In the genomic region with DNA sequence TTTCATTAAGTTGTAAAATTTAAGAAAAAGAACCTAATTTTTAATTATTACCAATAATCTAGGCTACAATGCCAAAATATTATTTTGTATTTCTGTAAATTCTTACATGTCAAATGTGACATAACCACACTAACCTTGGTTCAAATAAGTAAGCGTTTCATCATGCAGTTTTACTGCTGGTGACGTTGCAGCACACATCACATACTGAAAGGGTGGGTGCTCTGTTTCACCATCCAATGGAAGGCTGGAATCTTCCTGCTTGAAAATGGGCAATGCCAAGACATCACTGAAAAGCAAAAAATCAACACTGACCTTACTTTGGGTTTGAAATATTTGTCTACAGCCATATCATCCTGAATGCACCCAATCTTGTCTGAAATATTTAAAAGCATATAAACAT, we compare ENCODE assay signal across 24 cellular contexts. TPM values are rescaled to one million over a fixed set of nuclear protein-coding genes. Genes with fewer than 3 reads are reported as not detected.
A peak's percentile ranks its signal among the peaks of the same experiment; 100 is the strongest.
DNase-seq lines count a peak whose midpoint lies in the region; ATAC-seq and TF ChIP-seq lines count a peak whose summit lies in the region.
"Had no signal": no experiment of that assay in that cellular context is flagged by ENCODE, and none has a peak within 500 bp of the region (broad histone marks: within the 10 kb centered on the region; RNA-seq: fewer than 3 reads in every experiment).

No MANE protein-coding gene starts in this region.

- H3K27ac Mint-ChIP-seq in T-helper 17 cell (peak overlapping the region; percentile 8), glutamatergic neuron (ENCODE audit: unreplicated experiment) (peak overlapping the region; percentile 23)
- H3K27ac Mint-ChIP-seq in activated naive CD8-positive, alpha-beta T cell treated with anti-CD3 and anti-CD28 coated beads for 36 hours = no peak overlapping the region

- H3K36me3 Mint-ChIP-seq in T-helper 17 cell (ENCODE audit: low read depth) = no peaks in the 10 kb centered on the region
- no peaks in the 10 kb centered on the region for H3K36me3 Mint-ChIP-seq in glutamatergic neuron (ENCODE audit: unreplicated experiment)
- H3K36me3 Mint-ChIP-seq in activated naive CD8-positive, alpha-beta T cell treated with anti-CD3 and anti-CD28 coated beads for 36 hours = peaks cover 28% of the 10 kb centered on the region

- H3K4me3 Mint-ChIP-seq in T-helper 17 cell (no peak overlapping the region), glutamatergic neuron (ENCODE audit: unreplicated experiment) (no peak overlapping the region)
- H3K4me3 Mint-ChIP-seq in activated naive CD8-positive, alpha-beta T cell treated with anti-CD3 and anti-CD28 coated beads for 36 hours = no peak overlapping the region
- H3K4me3 Mint-ChIP-seq: activated T-cell treated with anti-CD3 and anti-CD28 coated beads, Interleukin-2, amount 50 U/mL, for 4 hours; CD4-positive, CD25-positive, alpha-beta regulatory T cell; effector memory CD8-positive, alpha-beta T cell; naive thymus-derived CD8-positive, alpha-beta T cell had no signal

- no peaks in the 10 kb centered on the region for H3K9me3 ChIP-seq in T-helper 17 cell (ENCODE audit: control insufficient read depth, low read length, poor library complexity, severe bottlenecking)
- H3K9me3 ChIP-seq: adrenal gland, esophagus muscularis mucosa, ovary, right atrium auricular region, tibial nerve had no signal

- ATAC-seq in T-helper 17 cell = no peak
- no peak for ATAC-seq in Right ventricle myocardium superior (ENCODE audit: poor library complexity)
- ATAC-seq: activated T-cell treated with anti-CD3 and anti-CD28 coated beads, Interleukin-2, amount 50 U/mL, for 4 hours; effector memory CD8-positive, alpha-beta T cell; naive thymus-derived CD8-positive, alpha-beta T cell had no signal

- peaks cover 30% of the 10 kb centered on the region for H3K4me1 Mint-ChIP-seq in T-helper 17 cell
- H3K4me1 Mint-ChIP-seq in glutamatergic neuron (ENCODE audit: low read depth, unreplicated experiment) = peaks cover 21% of the 10 kb centered on the region
- peaks cover 32% of the 10 kb centered on the region for H3K4me1 Mint-ChIP-seq in activated naive CD8-positive, alpha-beta T cell treated with anti-CD3 and anti-CD28 coated beads for 36 hours

- intact Hi-C loops in Right ventricle myocardium superior (cut with DNase I) = no loop called here

- H3K27me3 Mint-ChIP-seq in T-helper 17 cell (no peaks in the 10 kb centered on the region), glutamatergic neuron (ENCODE audit: unreplicated experiment) (peaks cover 2% of the 10 kb centered on the region)
- no peaks in the 10 kb centered on the region for H3K27me3 Mint-ChIP-seq in activated naive CD8-positive, alpha-beta T cell treated with anti-CD3 and anti-CD28 coated beads for 36 hours
- H3K27me3 Mint-ChIP-seq: CD4-positive, CD25-positive, alpha-beta regulatory T cell; effector memory CD8-positive, alpha-beta T cell; naive thymus-derived CD8-positive, alpha-beta T cell had no signal

- TF ChIP-seq CTCF in AG10803 (conservative IDR thresholded peaks at IDR 0.05; ENCODE audit: low read length) = no peak
- no peak for TF ChIP-seq CTCF in glutamatergic neuron (IDR thresholded peaks at IDR 0.05; ENCODE audit: partially characterized antibody, unreplicated experiment)

- in situ Hi-C loops in G401 (cut with HindIII; ENCODE audit: low sequenced_read_pairs) = no loop called here

- peak; percentile 4 for DNase-seq in AG10803 (ENCODE audit: low read depth)
- peak; percentile 53 for DNase-seq in G401 (ENCODE audit: low spot score)
- DNase-seq in T-helper 17 cell = no peak
- DNase-seq in glutamatergic neuron = no peak
- no peak for DNase-seq in activated naive CD8-positive, alpha-beta T cell treated with anti-CD3 and anti-CD28 coated beads for 36 hours
- no peak for DNase-seq in NCI-H510A (lab: John Stamatoyannopoulos, UW)
- no peak for DNase-seq in Right ventricle myocardium superior
- no peak for DNase-seq in NCI-H1092 (lab: John Stamatoyannopoulos, UW)
- DNase-seq: activated T-cell treated with anti-CD3 and anti-CD28 coated beads, Interleukin-2, amount 50 U/mL, for 4 hours; adrenal gland; brain microvascular endothelial cell; CD4-positive, CD25-positive, alpha-beta regulatory T cell; effector memory CD8-positive, alpha-beta T cell; midbrain; naive thymus-derived CD8-positive, alpha-beta T cell; NCI-H2029; ovary; stimulated activated CD4-positive, alpha-beta T cell treated with anti-CD3 and anti-CD28 coated beads, Interleukin-12 subunit alpha, Interleukin-12 subunit beta, amount 100 ng/mL, for 4 hours; stimulated activated CD4-positive, alpha-beta T cell treated with anti-CD3 and anti-CD28 coated beads, Interleukin-4, amount 100 ng/mL, for 24 hours; stimulated activated naive CD4-positive, alpha-beta T cell treated with Interleukin-2 at 50 U/mL for 16 hours had no signal

- peaks cover 4% of the 10 kb centered on the region for H3K9me3 Mint-ChIP-seq in glutamatergic neuron (ENCODE audit: unreplicated experiment)
- no peaks in the 10 kb centered on the region for H3K9me3 Mint-ChIP-seq in activated naive CD8-positive, alpha-beta T cell treated with anti-CD3 and anti-CD28 coated beads for 36 hours
- H3K9me3 Mint-ChIP-seq: activated T-cell treated with anti-CD3 and anti-CD28 coated beads, Interleukin-2, amount 50 U/mL, for 4 hours; CD4-positive, CD25-positive, alpha-beta regulatory T cell; effector memory CD8-positive, alpha-beta T cell; naive thymus-derived CD8-positive, alpha-beta T cell had no signal

- H3K4me3 ChIP-seq in AG10803 (ENCODE audit: low read length) = no peak overlapping the region
- H3K4me3 ChIP-seq: adrenal gland, coronary artery, esophagus muscularis mucosa, ovary, right atrium auricular region, tibial nerve had no signal

RNA-seq across cellular contexts. Expression of a gene that starts 14.7 kb away (rescaled TPM):
- 88.8 and 106 TPM in 2 replicates for total RNA-seq in G401 (2014; rRNA removed; shearing (Covaris generic))
- total RNA-seq in T-helper 17 cell (10 to 100 TPM; 76.5 to 80.1 TPM), glutamatergic neuron (ENCODE audit: unreplicated experiment) (69.9 TPM), Right ventricle myocardium superior (36.6 TPM)
- total RNA-seq in activated naive CD8-positive, alpha-beta T cell treated with anti-CD3 and anti-CD28 coated beads for 36 hours = 10 to 100 TPM; 59.1 to 71.8 TPM

Comparison
In these comparisons a context has a peak if more than half of its experiments do, and no peak if none do; other contexts are left out.
1. DNase-seq: peak in AG10803 (single experiment) and G401 (single experiment); none in T-helper 17 cell (0 of 3), glutamatergic neuron (single experiment), activated naive CD8-positive, alpha-beta T cell treated with anti-CD3 and anti-CD28 coated beads for 36 hours (single experiment), NCI-H510A (single experiment), Right ventricle myocardium superior (single experiment) and NCI-H1092 (single experiment).